In the genomic region with DNA sequence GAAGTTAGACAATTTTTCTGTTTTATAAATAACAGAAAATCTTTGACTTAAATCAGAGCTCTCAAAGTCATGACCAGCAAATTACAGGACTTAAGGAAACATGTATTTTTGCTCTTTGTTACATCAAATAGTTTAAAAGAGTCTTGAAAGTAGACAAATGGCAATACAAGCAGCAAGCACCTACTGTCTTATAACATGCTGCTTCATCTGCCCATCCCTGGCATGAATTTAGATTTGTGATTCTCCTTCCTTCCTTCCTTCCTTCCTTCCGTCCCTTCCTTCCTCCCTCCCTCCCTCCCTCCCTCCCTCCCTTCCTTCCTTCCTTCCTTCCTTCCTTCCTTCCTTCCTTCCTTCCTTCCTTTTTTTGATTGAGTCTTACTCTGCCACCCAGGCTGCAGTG, we compare ENCODE assay signal across 30 cellular contexts.
"Had no signal": no experiment of that assay in that cellular context is flagged by ENCODE, and none has a peak within 500 bp of the region (broad histone marks: within the 10 kb centered on the region; RNA-seq: fewer than 3 reads in every experiment).

No MANE protein-coding gene starts in this region.

- H3K27me3 ChIP-seq: neutrophil, pancreas, spleen, suprapubic skin, testis, tibial artery, transverse colon, upper lobe of right lung, uterus had no signal

- H3K27me3 Mint-ChIP-seq: naive thymus-derived CD8-positive, alpha-beta T cell; natural killer cell treated with Interleukin-12 subunit alpha and Interleukin-12 subunit beta and Interleukin-15 and Interleukin-18, amount 100 ng/mL, for 72 hours; stimulated activated memory B cell treated with anti-CD40 and anti-IgM and Interleukin-4, amounts not matched to agents 10 μg/mL and 1 μg/mL and 100 μg/mL, for 72 hours; stimulated activated naive CD8-positive, alpha-beta T cell treated with anti-CD3 and anti-CD28 coated beads, Interleukin-15, amount 100 ng/mL, for 72 hours; type B pancreatic cell had no signal

- H3K4me3 ChIP-seq: pancreas, psoas muscle, skin epidermis, smooth muscle cell, spleen, suprapubic skin, testis, tibial artery, transverse colon, upper lobe of right lung, uterus had no signal

- H3K27ac Mint-ChIP-seq: naive thymus-derived CD8-positive, alpha-beta T cell; natural killer cell treated with Interleukin-12 subunit alpha and Interleukin-12 subunit beta and Interleukin-15 and Interleukin-18, amount 100 ng/mL, for 72 hours; nephron progenitor cell; stimulated activated memory B cell treated with anti-CD40 and anti-IgM and Interleukin-4, amounts not matched to agents 10 μg/mL and 1 μg/mL and 100 μg/mL, for 72 hours; stimulated activated naive CD8-positive, alpha-beta T cell treated with anti-CD3 and anti-CD28 coated beads, Interleukin-15, amount 100 ng/mL, for 72 hours; type B pancreatic cell had no signal

- H3K9me3 ChIP-seq: neutrophil, pancreas, psoas muscle, suprapubic skin, testis, tibial artery, transverse colon, upper lobe of right lung, uterus had no signal

- DNase-seq: naive thymus-derived CD8-positive, alpha-beta T cell; nephron progenitor cell; nucleus accumbens; pancreas; psoas muscle; right cardiac atrium; spleen; stimulated activated CD4-positive, alpha-beta T cell treated with anti-CD3 and anti-CD28 coated beads, Interleukin-12 subunit alpha, Interleukin-12 subunit beta, amount 100 ng/mL, for 4 hours; stimulated activated CD4-positive, alpha-beta T cell treated with anti-CD3 and anti-CD28 coated beads, Interleukin-1b, Interleukin-23, amount 100 ng/mL, for 48 hours; stimulated activated CD4-positive, alpha-beta T cell treated with anti-CD3 and anti-CD28 coated beads, Interleukin-4, amount 100 ng/mL, for 1 hour; stimulated activated CD4-positive, alpha-beta T cell treated with anti-CD3 and anti-CD28 coated beads, Interleukin-4, amount 100 ng/mL, for 4 hours; stimulated activated CD8-positive, alpha-beta memory T cell treated with anti-CD3 and anti-CD28 coated beads, Interleukin-4, amount 100 ng/mL, for 48 hours; stimulated activated naive CD4-positive, alpha-beta T cell; stimulated activated naive CD8-positive, alpha-beta T cell treated with anti-CD3 and anti-CD28 coated beads, Interleukin-15, amount 100 ng/mL, for 72 hours; stimulated activated naive CD8-positive, alpha-beta T cell treated with anti-CD3 and anti-CD28 coated beads, Interleukin-15, Interleukin-2, amounts not matched to agents 100 U/mL and 50 U/mL, for 24 hours; substantia nigra; testis; tibial artery; transverse colon; upper lobe of right lung; uterus had no signal

- H3K27ac ChIP-seq: neutrophil, pancreas, psoas muscle, skin epidermis, spleen, suprapubic skin, testis, tibial artery, transverse colon, upper lobe of right lung, uterus had no signal

- H3K36me3 Mint-ChIP-seq: natural killer cell treated with Interleukin-12 subunit alpha and Interleukin-12 subunit beta and Interleukin-15 and Interleukin-18, amount 100 ng/mL, for 72 hours; stimulated activated memory B cell treated with anti-CD40 and anti-IgM and Interleukin-4, amounts not matched to agents 10 μg/mL and 1 μg/mL and 100 μg/mL, for 72 hours; type B pancreatic cell had no signal

- H3K36me3 ChIP-seq: neutrophil, pancreas, spleen, suprapubic skin, tibial artery, transverse colon, upper lobe of right lung, uterus had no signal

- H3K9me3 Mint-ChIP-seq: nephron progenitor cell had no signal

- H3K4me1 Mint-ChIP-seq: naive thymus-derived CD8-positive, alpha-beta T cell; nephron progenitor cell; neural crest cell; stimulated activated memory B cell treated with anti-CD40 and anti-IgM and Interleukin-4, amounts not matched to agents 10 μg/mL and 1 μg/mL and 100 μg/mL, for 72 hours; stimulated activated naive CD8-positive, alpha-beta T cell treated with anti-CD3 and anti-CD28 coated beads, Interleukin-15, amount 100 ng/mL, for 72 hours had no signal

- ATAC-seq: naive thymus-derived CD8-positive, alpha-beta T cell; natural killer cell treated with Interleukin-12 subunit alpha and Interleukin-12 subunit beta and Interleukin-15 and Interleukin-18, amount 100 ng/mL, for 72 hours; pancreas; psoas muscle; right cardiac atrium; sciatic nerve; stimulated activated memory B cell treated with anti-CD40 and anti-IgM and Interleukin-4, amounts not matched to agents 10 μg/mL and 1 μg/mL and 100 μg/mL, for 72 hours; stimulated activated naive CD8-positive, alpha-beta T cell treated with anti-CD3 and anti-CD28 coated beads, Interleukin-15, amount 100 ng/mL, for 72 hours; stimulated activated naive CD8-positive, alpha-beta T cell treated with anti-CD3 and anti-CD28 coated beads, Interleukin-15, Interleukin-2, amounts not matched to agents 100 U/mL and 50 U/mL, for 24 hours; upper lobe of right lung had no signal

- H3K4me3 Mint-ChIP-seq: naive thymus-derived CD8-positive, alpha-beta T cell; natural killer cell treated with Interleukin-12 subunit alpha and Interleukin-12 subunit beta and Interleukin-15 and Interleukin-18, amount 100 ng/mL, for 72 hours; nephron progenitor cell; neural crest cell; stimulated activated memory B cell treated with anti-CD40 and anti-IgM and Interleukin-4, amounts not matched to agents 10 μg/mL and 1 μg/mL and 100 μg/mL, for 72 hours; stimulated activated naive CD8-positive, alpha-beta T cell treated with anti-CD3 and anti-CD28 coated beads, Interleukin-15, amount 100 ng/mL, for 72 hours; type B pancreatic cell had no signal

- H3K4me1 ChIP-seq: pancreas, psoas muscle, spleen, suprapubic skin, testis, tibial artery, transverse colon, upper lobe of right lung, uterus had no signal
